ENCODE assay signal across 1 cellular context in the genomic region with DNA sequence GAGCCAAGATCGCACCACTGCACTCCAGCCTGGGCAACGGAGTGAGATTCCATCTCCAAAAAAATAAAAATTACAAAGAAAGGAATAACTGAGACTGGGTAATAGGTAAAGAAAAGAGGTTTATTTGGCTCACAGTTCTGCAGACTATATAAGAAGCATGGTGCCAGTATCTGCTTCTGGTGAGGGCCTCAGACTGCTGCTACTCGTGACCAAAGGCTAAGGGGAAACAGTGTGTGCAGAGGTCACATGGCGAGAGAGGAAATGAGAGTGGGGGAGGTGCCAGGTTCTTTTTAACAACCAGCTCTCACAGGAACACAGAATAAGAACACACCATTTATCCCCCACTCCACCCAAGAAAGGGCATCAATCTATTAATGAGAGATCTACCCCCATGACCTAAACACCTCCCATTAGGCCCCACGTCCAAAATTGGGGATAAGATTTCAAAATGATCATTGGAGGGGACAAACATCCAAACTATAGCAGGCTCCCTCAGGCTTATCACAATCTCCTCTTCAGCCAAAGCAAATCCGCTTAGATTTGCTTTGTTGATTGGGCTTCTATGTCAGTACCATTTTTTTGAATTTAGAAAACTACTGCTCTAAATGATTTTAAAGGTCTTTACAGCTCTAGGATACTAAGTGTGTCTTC.
TF ChIP-seq lines count a peak whose summit lies in the region.

No MANE protein-coding gene starts in this region.

TF ChIP-seq in K562, 482 proteins besides CTCF, POLR2A, EP300 and RAD21 (continued from another document and continues in another):
- TF ChIP-seq, protein P1, sequence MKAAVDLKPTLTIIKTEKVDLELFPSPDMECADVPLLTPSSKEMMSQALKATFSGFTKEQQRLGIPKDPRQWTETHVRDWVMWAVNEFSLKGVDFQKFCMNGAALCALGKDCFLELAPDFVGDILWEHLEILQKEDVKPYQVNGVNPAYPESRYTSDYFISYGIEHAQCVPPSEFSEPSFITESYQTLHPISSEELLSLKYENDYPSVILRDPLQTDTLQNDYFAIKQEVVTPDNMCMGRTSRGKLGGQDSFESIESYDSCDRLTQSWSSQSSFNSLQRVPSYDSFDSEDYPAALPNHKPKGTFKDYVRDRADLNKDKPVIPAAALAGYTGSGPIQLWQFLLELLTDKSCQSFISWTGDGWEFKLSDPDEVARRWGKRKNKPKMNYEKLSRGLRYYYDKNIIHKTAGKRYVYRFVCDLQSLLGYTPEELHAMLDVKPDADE (conservative IDR thresholded peaks at IDR 0.05; ENCODE audit: control insufficient read depth, low read depth, low read length): no peak
- TF ChIP-seq C11orf30 (IDR thresholded peaks at IDR 0.05; ENCODE audit: low read depth) (no peak), STAG1 (CRISPR knock-in tag; IDR thresholded peaks at IDR 0.05; ENCODE audit: borderline replicate concordance) (no peak), NFRKB (IDR thresholded peaks at IDR 0.05; ENCODE audit: low read depth) (0 out of 2 replicates have a peak, but pooled peaks have one; percentile 21), ZNF41 (CRISPR knock-in tag; conservative IDR thresholded peaks at IDR 0.05) (no peak), DMBX1 (CRISPR knock-in tag; IDR thresholded peaks at IDR 0.05; ENCODE audit: borderline replicate concordance) (peak; percentile 64; the same call in 1 of the 2 replicates), TRIM24 (IDR thresholded peaks at IDR 0.05) (peak; percentile 51 to 52; a peak in 2 of 4 replicates), ZNF644 (tag; IDR thresholded peaks at IDR 0.05; ENCODE audit: low read depth) (peak; percentile 55; the same call in 1 of the 2 replicates), KLF10 (CRISPR knock-in tag; IDR thresholded peaks at IDR 0.05) (no peak), LEF1 (IDR thresholded peaks at IDR 0.05) (peak; percentile 71), WHSC1 (IDR thresholded peaks at IDR 0.05; ENCODE audit: low read length) (no peak), RUNX1 (IDR thresholded peaks at IDR 0.05; ENCODE audit: low read depth) (no peak), GTF2F1 (IDR thresholded peaks at IDR 0.05; ENCODE audit: low read depth, low read length) (no peak), NCOA1 (IDR thresholded peaks at IDR 0.05; ENCODE audit: low read depth) (no peak), PRMT5 (CRISPR knock-in tag; IDR thresholded peaks at IDR 0.05) (no peak), LARP7 (IDR thresholded peaks at IDR 0.05) (no peak), ZNF316 (IDR thresholded peaks at IDR 0.05) (peak; percentile 66), BRD9 (IDR thresholded peaks at IDR 0.05; ENCODE audit: low read depth, partially characterized antibody) (peak; percentile 16), MED1 (CRISPR knock-in tag; IDR thresholded peaks at IDR 0.05; ENCODE audit: borderline replicate concordance) (no peak), ZNF584 (CRISPR knock-in tag; IDR thresholded peaks at IDR 0.05; ENCODE audit: low read depth) (peak; percentile 63; the same call in 1 of the 2 replicates), EP400 (IDR thresholded peaks at IDR 0.05) (peak; percentile 57; the same call in 1 of the 2 replicates), ETV1 (tag; conservative IDR thresholded peaks at IDR 0.05; ENCODE audit: low read depth) (peak; percentile 65), U2AF1 (optimal IDR thresholded peaks at IDR 0.05; ENCODE audit: low read depth, low read length) (no peak), CBFA2T2 (conservative IDR thresholded peaks at IDR 0.05) (no peak), PCBP1 (IDR thresholded peaks at IDR 0.05; ENCODE audit: low read depth, low read length, poor library complexity, severe bottlenecking) (no peak), TCF7 (IDR thresholded peaks at IDR 0.05; ENCODE audit: borderline replicate concordance) (no peak), PCBP2 (IDR thresholded peaks at IDR 0.05; ENCODE audit: low read depth, low read length, poor library complexity, severe bottlenecking) (no peak), BACH1 (tag; IDR thresholded peaks at IDR 0.05) (0 out of 2 replicates have a peak, but pooled peaks have one; percentile 19), ZNF445 (CRISPR knock-in tag; IDR thresholded peaks at IDR 0.05; ENCODE audit: low read depth) (no peak), CCNT2 (IDR thresholded peaks at IDR 0.05; ENCODE audit: borderline replicate concordance, extremely low read depth, insufficient read length, low read depth, low read length) (no peak)
- TF ChIP-seq, protein P2, sequence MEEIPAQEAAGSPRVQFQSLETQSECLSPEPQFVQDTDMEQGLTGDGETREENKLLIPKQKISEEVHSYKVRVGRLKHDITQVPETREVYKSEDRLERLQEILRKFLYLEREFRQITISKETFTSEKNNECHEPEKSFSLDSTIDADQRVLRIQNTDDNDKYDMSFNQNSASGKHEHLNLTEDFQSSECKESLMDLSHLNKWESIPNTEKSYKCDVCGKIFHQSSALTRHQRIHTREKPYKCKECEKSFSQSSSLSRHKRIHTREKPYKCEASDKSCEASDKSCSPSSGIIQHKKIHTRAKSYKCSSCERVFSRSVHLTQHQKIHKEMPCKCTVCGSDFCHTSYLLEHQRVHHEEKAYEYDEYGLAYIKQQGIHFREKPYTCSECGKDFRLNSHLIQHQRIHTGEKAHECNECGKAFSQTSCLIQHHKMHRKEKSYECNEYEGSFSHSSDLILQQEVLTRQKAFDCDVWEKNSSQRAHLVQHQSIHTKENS (CRISPR knock-in tag; IDR thresholded peaks at IDR 0.05): no peak
- TF ChIP-seq, protein P3, sequence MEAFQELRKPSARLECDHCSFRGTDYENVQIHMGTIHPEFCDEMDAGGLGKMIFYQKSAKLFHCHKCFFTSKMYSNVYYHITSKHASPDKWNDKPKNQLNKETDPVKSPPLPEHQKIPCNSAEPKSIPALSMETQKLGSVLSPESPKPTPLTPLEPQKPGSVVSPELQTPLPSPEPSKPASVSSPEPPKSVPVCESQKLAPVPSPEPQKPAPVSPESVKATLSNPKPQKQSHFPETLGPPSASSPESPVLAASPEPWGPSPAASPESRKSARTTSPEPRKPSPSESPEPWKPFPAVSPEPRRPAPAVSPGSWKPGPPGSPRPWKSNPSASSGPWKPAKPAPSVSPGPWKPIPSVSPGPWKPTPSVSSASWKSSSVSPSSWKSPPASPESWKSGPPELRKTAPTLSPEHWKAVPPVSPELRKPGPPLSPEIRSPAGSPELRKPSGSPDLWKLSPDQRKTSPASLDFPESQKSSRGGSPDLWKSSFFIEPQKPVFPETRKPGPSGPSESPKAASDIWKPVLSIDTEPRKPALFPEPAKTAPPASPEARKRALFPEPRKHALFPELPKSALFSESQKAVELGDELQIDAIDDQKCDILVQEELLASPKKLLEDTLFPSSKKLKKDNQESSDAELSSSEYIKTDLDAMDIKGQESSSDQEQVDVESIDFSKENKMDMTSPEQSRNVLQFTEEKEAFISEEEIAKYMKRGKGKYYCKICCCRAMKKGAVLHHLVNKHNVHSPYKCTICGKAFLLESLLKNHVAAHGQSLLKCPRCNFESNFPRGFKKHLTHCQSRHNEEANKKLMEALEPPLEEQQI (IDR thresholded peaks at IDR 0.05): peak; percentile 23; the same call in 1 of the 2 replicates
- TF ChIP-seq, protein P4, sequence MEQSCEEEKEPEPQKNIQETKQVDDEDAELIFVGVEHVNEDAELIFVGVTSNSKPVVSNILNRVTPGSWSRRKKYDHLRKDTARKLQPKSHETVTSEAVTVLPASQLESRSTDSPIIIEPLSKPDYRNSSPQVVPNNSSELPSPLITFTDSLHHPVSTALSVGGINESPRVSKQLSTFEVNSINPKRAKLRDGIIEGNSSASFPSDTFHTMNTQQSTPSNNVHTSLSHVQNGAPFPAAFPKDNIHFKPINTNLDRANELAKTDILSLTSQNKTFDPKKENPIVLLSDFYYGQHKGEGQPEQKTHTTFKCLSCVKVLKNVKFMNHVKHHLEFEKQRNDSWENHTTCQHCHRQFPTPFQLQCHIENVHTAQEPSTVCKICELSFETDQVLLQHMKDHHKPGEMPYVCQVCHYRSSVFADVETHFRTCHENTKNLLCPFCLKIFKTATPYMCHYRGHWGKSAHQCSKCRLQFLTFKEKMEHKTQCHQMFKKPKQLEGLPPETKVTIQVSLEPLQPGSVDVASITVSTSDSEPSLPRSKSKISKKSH (CRISPR knock-in tag; IDR thresholded peaks at IDR 0.05): no peak
- TF ChIP-seq, protein P5, sequence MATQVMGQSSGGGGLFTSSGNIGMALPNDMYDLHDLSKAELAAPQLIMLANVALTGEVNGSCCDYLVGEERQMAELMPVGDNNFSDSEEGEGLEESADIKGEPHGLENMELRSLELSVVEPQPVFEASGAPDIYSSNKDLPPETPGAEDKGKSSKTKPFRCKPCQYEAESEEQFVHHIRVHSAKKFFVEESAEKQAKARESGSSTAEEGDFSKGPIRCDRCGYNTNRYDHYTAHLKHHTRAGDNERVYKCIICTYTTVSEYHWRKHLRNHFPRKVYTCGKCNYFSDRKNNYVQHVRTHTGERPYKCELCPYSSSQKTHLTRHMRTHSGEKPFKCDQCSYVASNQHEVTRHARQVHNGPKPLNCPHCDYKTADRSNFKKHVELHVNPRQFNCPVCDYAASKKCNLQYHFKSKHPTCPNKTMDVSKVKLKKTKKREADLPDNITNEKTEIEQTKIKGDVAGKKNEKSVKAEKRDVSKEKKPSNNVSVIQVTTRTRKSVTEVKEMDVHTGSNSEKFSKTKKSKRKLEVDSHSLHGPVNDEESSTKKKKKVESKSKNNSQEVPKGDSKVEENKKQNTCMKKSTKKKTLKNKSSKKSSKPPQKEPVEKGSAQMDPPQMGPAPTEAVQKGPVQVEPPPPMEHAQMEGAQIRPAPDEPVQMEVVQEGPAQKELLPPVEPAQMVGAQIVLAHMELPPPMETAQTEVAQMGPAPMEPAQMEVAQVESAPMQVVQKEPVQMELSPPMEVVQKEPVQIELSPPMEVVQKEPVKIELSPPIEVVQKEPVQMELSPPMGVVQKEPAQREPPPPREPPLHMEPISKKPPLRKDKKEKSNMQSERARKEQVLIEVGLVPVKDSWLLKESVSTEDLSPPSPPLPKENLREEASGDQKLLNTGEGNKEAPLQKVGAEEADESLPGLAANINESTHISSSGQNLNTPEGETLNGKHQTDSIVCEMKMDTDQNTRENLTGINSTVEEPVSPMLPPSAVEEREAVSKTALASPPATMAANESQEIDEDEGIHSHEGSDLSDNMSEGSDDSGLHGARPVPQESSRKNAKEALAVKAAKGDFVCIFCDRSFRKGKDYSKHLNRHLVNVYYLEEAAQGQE (CRISPR knock-in tag; IDR thresholded peaks at IDR 0.05; ENCODE audit: low read depth): no peak
- TF ChIP-seq, protein P6, sequence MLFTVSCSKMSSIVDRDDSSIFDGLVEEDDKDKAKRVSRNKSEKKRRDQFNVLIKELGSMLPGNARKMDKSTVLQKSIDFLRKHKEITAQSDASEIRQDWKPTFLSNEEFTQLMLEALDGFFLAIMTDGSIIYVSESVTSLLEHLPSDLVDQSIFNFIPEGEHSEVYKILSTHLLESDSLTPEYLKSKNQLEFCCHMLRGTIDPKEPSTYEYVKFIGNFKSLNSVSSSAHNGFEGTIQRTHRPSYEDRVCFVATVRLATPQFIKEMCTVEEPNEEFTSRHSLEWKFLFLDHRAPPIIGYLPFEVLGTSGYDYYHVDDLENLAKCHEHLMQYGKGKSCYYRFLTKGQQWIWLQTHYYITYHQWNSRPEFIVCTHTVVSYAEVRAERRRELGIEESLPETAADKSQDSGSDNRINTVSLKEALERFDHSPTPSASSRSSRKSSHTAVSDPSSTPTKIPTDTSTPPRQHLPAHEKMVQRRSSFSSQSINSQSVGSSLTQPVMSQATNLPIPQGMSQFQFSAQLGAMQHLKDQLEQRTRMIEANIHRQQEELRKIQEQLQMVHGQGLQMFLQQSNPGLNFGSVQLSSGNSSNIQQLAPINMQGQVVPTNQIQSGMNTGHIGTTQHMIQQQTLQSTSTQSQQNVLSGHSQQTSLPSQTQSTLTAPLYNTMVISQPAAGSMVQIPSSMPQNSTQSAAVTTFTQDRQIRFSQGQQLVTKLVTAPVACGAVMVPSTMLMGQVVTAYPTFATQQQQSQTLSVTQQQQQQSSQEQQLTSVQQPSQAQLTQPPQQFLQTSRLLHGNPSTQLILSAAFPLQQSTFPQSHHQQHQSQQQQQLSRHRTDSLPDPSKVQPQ (CRISPR knock-in tag; IDR thresholded peaks at IDR 0.05; ENCODE audit: borderline replicate concordance): no peak
- TF ChIP-seq, protein P7, sequence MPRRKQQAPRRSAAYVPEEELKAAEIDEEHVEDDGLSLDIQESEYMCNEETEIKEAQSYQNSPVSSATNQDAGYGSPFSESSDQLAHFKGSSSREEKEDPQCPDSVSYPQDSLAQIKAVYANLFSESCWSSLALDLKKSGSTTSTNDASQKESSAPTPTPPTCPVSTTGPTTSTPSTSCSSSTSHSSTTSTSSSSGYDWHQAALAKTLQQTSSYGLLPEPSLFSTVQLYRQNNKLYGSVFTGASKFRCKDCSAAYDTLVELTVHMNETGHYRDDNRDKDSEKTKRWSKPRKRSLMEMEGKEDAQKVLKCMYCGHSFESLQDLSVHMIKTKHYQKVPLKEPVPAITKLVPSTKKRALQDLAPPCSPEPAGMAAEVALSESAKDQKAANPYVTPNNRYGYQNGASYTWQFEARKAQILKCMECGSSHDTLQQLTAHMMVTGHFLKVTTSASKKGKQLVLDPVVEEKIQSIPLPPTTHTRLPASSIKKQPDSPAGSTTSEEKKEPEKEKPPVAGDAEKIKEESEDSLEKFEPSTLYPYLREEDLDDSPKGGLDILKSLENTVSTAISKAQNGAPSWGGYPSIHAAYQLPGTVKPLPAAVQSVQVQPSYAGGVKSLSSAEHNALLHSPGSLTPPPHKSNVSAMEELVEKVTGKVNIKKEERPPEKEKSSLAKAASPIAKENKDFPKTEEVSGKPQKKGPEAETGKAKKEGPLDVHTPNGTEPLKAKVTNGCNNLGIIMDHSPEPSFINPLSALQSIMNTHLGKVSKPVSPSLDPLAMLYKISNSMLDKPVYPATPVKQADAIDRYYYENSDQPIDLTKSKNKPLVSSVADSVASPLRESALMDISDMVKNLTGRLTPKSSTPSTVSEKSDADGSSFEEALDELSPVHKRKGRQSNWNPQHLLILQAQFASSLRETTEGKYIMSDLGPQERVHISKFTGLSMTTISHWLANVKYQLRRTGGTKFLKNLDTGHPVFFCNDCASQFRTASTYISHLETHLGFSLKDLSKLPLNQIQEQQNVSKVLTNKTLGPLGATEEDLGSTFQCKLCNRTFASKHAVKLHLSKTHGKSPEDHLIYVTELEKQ (CRISPR knock-in tag; IDR thresholded peaks at IDR 0.05): no peak
- TF ChIP-seq, protein P8, sequence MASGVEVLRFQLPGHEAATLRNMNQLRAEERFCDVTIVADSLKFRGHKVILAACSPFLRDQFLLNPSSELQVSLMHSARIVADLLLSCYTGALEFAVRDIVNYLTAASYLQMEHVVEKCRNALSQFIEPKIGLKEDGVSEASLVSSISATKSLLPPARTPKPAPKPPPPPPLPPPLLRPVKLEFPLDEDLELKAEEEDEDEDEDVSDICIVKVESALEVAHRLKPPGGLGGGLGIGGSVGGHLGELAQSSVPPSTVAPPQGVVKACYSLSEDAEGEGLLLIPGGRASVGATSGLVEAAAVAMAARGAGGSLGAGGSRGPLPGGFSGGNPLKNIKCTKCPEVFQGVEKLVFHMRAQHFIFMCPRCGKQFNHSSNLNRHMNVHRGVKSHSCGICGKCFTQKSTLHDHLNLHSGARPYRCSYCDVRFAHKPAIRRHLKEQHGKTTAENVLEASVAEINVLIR (CRISPR knock-in tag; IDR thresholded peaks at IDR 0.05): no peak
- TF ChIP-seq, protein P9, sequence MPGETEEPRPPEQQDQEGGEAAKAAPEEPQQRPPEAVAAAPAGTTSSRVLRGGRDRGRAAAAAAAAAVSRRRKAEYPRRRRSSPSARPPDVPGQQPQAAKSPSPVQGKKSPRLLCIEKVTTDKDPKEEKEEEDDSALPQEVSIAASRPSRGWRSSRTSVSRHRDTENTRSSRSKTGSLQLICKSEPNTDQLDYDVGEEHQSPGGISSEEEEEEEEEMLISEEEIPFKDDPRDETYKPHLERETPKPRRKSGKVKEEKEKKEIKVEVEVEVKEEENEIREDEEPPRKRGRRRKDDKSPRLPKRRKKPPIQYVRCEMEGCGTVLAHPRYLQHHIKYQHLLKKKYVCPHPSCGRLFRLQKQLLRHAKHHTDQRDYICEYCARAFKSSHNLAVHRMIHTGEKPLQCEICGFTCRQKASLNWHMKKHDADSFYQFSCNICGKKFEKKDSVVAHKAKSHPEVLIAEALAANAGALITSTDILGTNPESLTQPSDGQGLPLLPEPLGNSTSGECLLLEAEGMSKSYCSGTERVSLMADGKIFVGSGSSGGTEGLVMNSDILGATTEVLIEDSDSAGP (CRISPR knock-in tag; IDR thresholded peaks at IDR 0.05): no peak
